Comparison of ENCODE assay signal across 8 cellular contexts in the genomic region with DNA sequence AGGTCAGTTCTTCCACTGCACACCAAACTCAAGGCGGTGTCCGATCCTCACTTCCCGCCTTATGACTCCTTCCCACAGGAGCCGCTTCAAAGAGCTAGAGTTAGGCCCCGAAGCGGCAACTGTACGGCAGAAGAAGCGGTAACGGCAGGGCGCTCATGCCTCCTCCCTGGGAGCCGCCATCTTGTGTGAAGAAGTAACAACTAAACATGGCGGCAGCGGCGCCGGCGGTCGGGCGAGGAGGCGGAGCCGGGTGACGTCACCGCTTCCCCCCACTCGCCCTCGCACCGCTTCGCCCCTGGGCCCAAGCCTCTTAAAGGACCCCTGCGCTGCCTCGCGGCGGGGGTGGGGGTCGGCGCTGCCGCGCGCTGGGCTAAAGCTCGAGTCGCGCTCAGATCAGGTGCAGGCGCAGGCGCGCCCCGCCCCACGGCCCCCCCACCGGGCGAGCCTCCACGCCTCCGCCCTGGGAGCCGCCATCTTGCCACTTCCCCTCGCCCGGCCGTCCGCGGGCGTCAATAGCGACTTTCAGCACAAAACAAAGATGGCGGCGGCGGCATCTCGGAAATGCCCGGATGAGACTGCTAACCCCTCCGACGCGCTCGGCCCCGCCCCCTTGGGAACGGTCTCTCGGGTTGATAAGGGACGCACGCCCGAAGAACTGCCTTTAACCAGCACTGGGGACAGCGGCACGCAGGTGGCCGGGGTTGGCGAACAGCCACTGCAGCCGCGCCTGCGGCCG. TPM values are rescaled to one million over a fixed set of nuclear protein-coding genes. Genes with fewer than 3 reads are reported as not detected.
DNase-seq lines count a peak whose midpoint lies in the region; FAIRE-seq and TF ChIP-seq lines count a peak whose summit lies in the region.

TSS of gene HCFC1 (minus strand) at position 187 of the 736 bp plus-strand sequence. CDS start 978 bp downstream, outside the sequence.

- peak; percentile 89 for DNase-seq in ELR (ENCODE audit: low read depth)
- DNase-seq in H54 (ENCODE audit: insufficient read length, low spot score): peak; percentile 67
- DNase-seq in SJSA1 (ENCODE audit: low read depth in 1 of 2, low spot score in 2 of 2): peak; percentile 91 to 95
- peak; percentile 90 for DNase-seq in activated naive CD4-positive, alpha-beta T cell treated with Interleukin-2 at 50 U/mL for 16 hours
- peak; percentile 60 to 87 for DNase-seq in frontal cortex (ENCODE audit: low spot score in 2 of 2)
- peak in 54 of 56 donors; percentile 58 to 93 (median 85) for DNase-seq in nucleus accumbens (lab: John Stamatoyannopoulos, UW)
- DNase-seq in superior temporal gyrus (ENCODE audit: extremely low spot score): peak; percentile 87

- H3K79me2 ChIP-seq in Loucy (ENCODE audit: insufficient read depth, low read length): peaks cover 69% of the 10 kb centered on the region

- peak within 1 kb of the TSS; percentile 97 for H3K4me3 ChIP-seq in Loucy (ENCODE audit: low read length, poor library complexity, severe bottlenecking)
- H3K4me3 ChIP-seq in SJSA1: peak within 1 kb of the TSS; percentile 86

- H3K4me2 ChIP-seq in Loucy (ENCODE audit: low read depth, low read length, poor library complexity, severe bottlenecking): peak within 1 kb of the TSS; percentile 38

- no peaks in the 10 kb centered on the region for H3K9me3 ChIP-seq in Loucy (ENCODE audit: insufficient read depth, low read depth, low read length)
- no peaks in the 10 kb centered on the region for H3K9me3 ChIP-seq in SJSA1 (replicated peaks)

- peak within 1 kb of the TSS; percentile 100 for H3K27ac ChIP-seq in SJSA1

- H3K9me2 ChIP-seq in Loucy (replicated peaks; ENCODE audit: low read depth, low read length): no peaks in the 10 kb centered on the region

- no peak for TF ChIP-seq CTCF in Loucy (conservative IDR thresholded peaks at IDR 0.05; ENCODE audit: low read length)

- H3K27me3 ChIP-seq in Loucy (ENCODE audit: insufficient read depth, low read length, poor library complexity, severe bottlenecking): peaks cover 6% of the 10 kb centered on the region
- H3K27me3 ChIP-seq in SJSA1 (replicated peaks): no peaks in the 10 kb centered on the region

- peaks cover 10% of the 10 kb centered on the region; the same call in 1 of the 2 replicates for H3F3A ChIP-seq in Loucy (ENCODE audit: low read depth)

- H4K20me1 ChIP-seq in Loucy (ENCODE audit: insufficient read depth, low read length, poor library complexity, severe bottlenecking): peaks cover 34% of the 10 kb centered on the region

- peak within 1 kb of the TSS; percentile 100 for H3K9ac ChIP-seq in Loucy (ENCODE audit: low read depth, low read length, poor library complexity, severe bottlenecking)

- peaks cover 21% of the 10 kb centered on the region for H3K4me1 ChIP-seq in Loucy (ENCODE audit: insufficient read depth, low read length, poor library complexity, severe bottlenecking)
- H3K4me1 ChIP-seq in SJSA1 (replicated peaks): peaks cover 21% of the 10 kb centered on the region

- 0 out of 2 replicates have a peak within 1 kb of the TSS, but pooled peaks have one; percentile 12 for H2AFZ ChIP-seq in Loucy (ENCODE audit: low read length)

- FAIRE-seq in H54 (lab: Jason Lieb, UNC): no peak
- FAIRE-seq in frontal cortex (lab: Jason Lieb, UNC): no peak

- TF ChIP-seq POLR2A in H54 (IDR thresholded peaks at IDR 0.05; ENCODE audit: low read depth, low read length): peak; percentile 41

- H3K36me3 ChIP-seq in Loucy (ENCODE audit: insufficient read depth, low read length) (no peaks in the 10 kb centered on the region; the same call in 1 of the 2 replicates), SJSA1 (peaks cover 42% of the 10 kb centered on the region)

RNA-seq across cellular contexts. Expression of gene HCFC1, which starts in this region (rescaled TPM):
- 24.6 and 42.8 TPM in 2 replicates for total RNA-seq in SJSA1 (2014; rRNA removed; shearing (Covaris generic))
- 9.4 TPM for total RNA-seq in frontal cortex

Comparison
In these comparisons a context has a peak if more than half of its experiments do, and no peak if none do; other contexts are left out.
1. Peak in every context shown above with its lines: DNase-seq, H3K4me3 ChIP-seq and H3K27ac ChIP-seq.